In genomic region chr12:10236720-10237119, GRCh38 we compare ENCODE assay signal across 19 cellular contexts. TPM values are rescaled to one million over a fixed set of nuclear protein-coding genes. Genes with fewer than 3 reads are reported as not detected.
"Had no signal": no experiment of that assay in that cellular context is flagged by ENCODE, and none has a peak within 500 bp of the region (broad histone marks: within the 10 kb centered on the region; RNA-seq: fewer than 3 reads in every experiment).

No MANE protein-coding gene starts in this region.

- H3K4me3 Mint-ChIP-seq: naive B cell, neural crest cell had no signal

- H3K9me3 ChIP-seq: colonic mucosa, ovary, right atrium auricular region, sigmoid colon, tibial artery, uterus had no signal

- H3K4me1 Mint-ChIP-seq: neural crest cell had no signal

- H3K27ac Mint-ChIP-seq: naive B cell had no signal

- H3K36me3 ChIP-seq: colonic mucosa, ovary, sigmoid colon, tibial artery, upper lobe of left lung, uterus had no signal

- H3K27me3 ChIP-seq: colonic mucosa, ovary, right atrium auricular region, sigmoid colon, tibial artery, upper lobe of left lung, uterus had no signal

- H3K4me3 ChIP-seq: colonic mucosa, ovary, right atrium auricular region, sigmoid colon, skin epidermis, tibial artery, upper lobe of left lung, uterus had no signal

- H3K4me1 ChIP-seq: colonic mucosa, right atrium auricular region, sigmoid colon, tibial artery, uterus had no signal

- H3K27ac ChIP-seq: colonic mucosa, ovary, right atrium auricular region, sigmoid colon, skin epidermis, tibial artery, uterus had no signal

- DNase-seq: colonic mucosa; dermis blood vessel endothelial cell; foreskin melanocyte; hippocampal formation; kidney glomerular epithelial cell; mesendoderm; naive B cell; nucleus accumbens; ovary; sigmoid colon; stimulated activated naive CD4-positive, alpha-beta T cell treated with Interleukin-2 at 50 U/mL for 16 hours; tibial artery; upper lobe of left lung; uterus had no signal

RNA-seq across cellular contexts. Expression of gene TMEM52B, which starts 57.9 kb away (rescaled TPM):
- total RNA-seq: colonic mucosa, dermis blood vessel endothelial cell, lung microvascular endothelial cell, neural crest cell, posterior vena cava, sigmoid colon, uterus had no signal
